Comparison of ENCODE assay signal across 8 cellular contexts in genomic region chr15:101121511-101122090, GRCh38.
DNase-seq lines count a peak whose midpoint lies in the region; ATAC-seq and TF ChIP-seq lines count a peak whose summit lies in the region.

No MANE protein-coding gene starts in this region.

- CTCF ChIA-PET in AG04449 (lab: Yijun Ruan, JAX): interaction anchor here (0.8 to 3.6 kb wide), 13 partner anchors 10 to 137 kb away, joined by 3 to 23 read pairs (median 4); partner anchors contain the start of gene CHSY1
- CTCF ChIA-PET in activated CD4-positive, alpha-beta memory T cell treated with anti-CD3 and anti-CD28 coated beads for 36 hours (lab: Charles Lee): interaction anchor here (0.8 to 1.4 kb wide), 2 partner anchors 130 to 137 kb away, joined by 3 to 6 read pairs; partner anchors contain the start of gene CHSY1
- CTCF ChIA-PET in naive thymus-derived CD4-positive, alpha-beta T cell (lab: Charles Lee): interaction anchor here (0.7 to 0.9 kb wide), 2 partner anchors 8 to 183 kb away, joined by 3 to 6 read pairs; no protein-coding TSS in a partner anchor

- H3K9me3 Mint-ChIP-seq in activated CD4-positive, alpha-beta memory T cell treated with anti-CD3 and anti-CD28 coated beads for 36 hours: no peaks in the 10 kb centered on the region
- no peaks in the 10 kb centered on the region for H3K9me3 Mint-ChIP-seq in naive thymus-derived CD4-positive, alpha-beta T cell

- no peak overlapping the region for H3K27ac Mint-ChIP-seq in activated CD4-positive, alpha-beta memory T cell treated with anti-CD3 and anti-CD28 coated beads for 36 hours
- H3K27ac Mint-ChIP-seq in naive thymus-derived CD4-positive, alpha-beta T cell: peak overlapping the region in 5 of 9 donors; percentile 46 to 76 (median 66)

- peak; percentile 77 for ATAC-seq in GM19397 (IDR thresholded peaks at IDR 0.05; ENCODE audit: unreplicated experiment)
- ATAC-seq in naive thymus-derived CD4-positive, alpha-beta T cell: peak; percentile 79

- H3K4me3 Mint-ChIP-seq in activated CD4-positive, alpha-beta memory T cell treated with anti-CD3 and anti-CD28 coated beads for 36 hours: no peak overlapping the region
- H3K4me3 Mint-ChIP-seq in naive thymus-derived CD4-positive, alpha-beta T cell: peak overlapping the region in 7 of 10 donors; percentile 41 to 85 (median 72)

- TF ChIP-seq CTCF in AG04449 (IDR thresholded peaks at IDR 0.05; ENCODE audit: insufficient read depth, low read length, missing control alignments) (peak; percentile 58), tibial artery (IDR thresholded peaks at IDR 0.05) (peak in 1 of 2 experiments; percentile 23)

- H3K4me1 ChIP-seq in naive thymus-derived CD4-positive, alpha-beta T cell (ENCODE audit: control insufficient read depth in 2 of 2, insufficient read depth in 2 of 2, low read length in 2 of 2): peaks cover 8 to 9% of the 10 kb centered on the region in 2 donors
- peaks cover 0 to 31% (median 26%) of the 10 kb centered on the region in 4 donors for H3K4me1 ChIP-seq in tibial artery

- in situ Hi-C loops in KBM-7 (cut with MboI; ENCODE audit: low pct_unique_long_range_greater_than_20kb, low sequenced_read_pairs): no loop called here

- H3K27ac ChIP-seq in naive thymus-derived CD4-positive, alpha-beta T cell (ENCODE audit: low read depth, low read length): no peak overlapping the region
- peak overlapping the region; percentile 81 to 82 for H3K27ac ChIP-seq in tibial artery

- H3K4me1 Mint-ChIP-seq in activated CD4-positive, alpha-beta memory T cell treated with anti-CD3 and anti-CD28 coated beads for 36 hours (ENCODE audit: low read depth): peaks cover 34% of the 10 kb centered on the region
- H3K4me1 Mint-ChIP-seq in naive thymus-derived CD4-positive, alpha-beta T cell: peaks cover 20 to 47% (median 24%) of the 10 kb centered on the region in 7 donors

- H3K27me3 Mint-ChIP-seq in activated CD4-positive, alpha-beta memory T cell treated with anti-CD3 and anti-CD28 coated beads for 36 hours: no peaks in the 10 kb centered on the region
- no peaks in the 10 kb centered on the region for H3K27me3 Mint-ChIP-seq in naive thymus-derived CD4-positive, alpha-beta T cell

- H3K27me3 ChIP-seq in naive thymus-derived CD4-positive, alpha-beta T cell (ENCODE audit: control insufficient read depth in 2 of 2, insufficient read depth in 2 of 2, low read length in 2 of 2): no peaks in the 10 kb centered on the region
- no peaks in the 10 kb centered on the region for H3K27me3 ChIP-seq in tibial artery

- no peak for DNase-seq in AG04449 (ENCODE audit: low read depth, low spot score)
- peak; percentile 68 for DNase-seq in KBM-7
- peak; percentile 53 for DNase-seq in activated CD4-positive, alpha-beta memory T cell treated with anti-CD3 and anti-CD28 coated beads for 36 hours
- peak; percentile 52 for DNase-seq in fibroblast of gingiva (ENCODE audit: low read depth)
- DNase-seq in naive thymus-derived CD4-positive, alpha-beta T cell: peak in 6 of 9 donors; percentile 12 to 50 (median 31)
- peak; percentile 69 to 87 for DNase-seq in tibial artery
- DNase-seq in COLO829 (ENCODE audit: low spot score): no peak

- H3K36me3 ChIP-seq in naive thymus-derived CD4-positive, alpha-beta T cell (ENCODE audit: control insufficient read depth in 2 of 3, insufficient read depth in 3 of 3, low read length in 3 of 3): no peaks in the 10 kb centered on the region
- H3K36me3 ChIP-seq in tibial artery: no peaks in the 10 kb centered on the region

- no peaks in the 10 kb centered on the region for H3K9me3 ChIP-seq in naive thymus-derived CD4-positive, alpha-beta T cell (ENCODE audit: control insufficient read depth in 2 of 3, low read length in 3 of 3)
- no peaks in the 10 kb centered on the region for H3K9me3 ChIP-seq in tibial artery

- H3K4me3 ChIP-seq in AG04449 (ENCODE audit: low read depth, low read length) (peak overlapping the region; percentile 38), tibial artery (peak overlapping the region; percentile 32 to 46)
- no peak overlapping the region for H3K4me3 ChIP-seq in naive thymus-derived CD4-positive, alpha-beta T cell (ENCODE audit: low read length)

- H3K36me3 Mint-ChIP-seq in activated CD4-positive, alpha-beta memory T cell treated with anti-CD3 and anti-CD28 coated beads for 36 hours: no peaks in the 10 kb centered on the region
- peaks cover 0 to 12% (median 0%) of the 10 kb centered on the region in 5 donors for H3K36me3 Mint-ChIP-seq in naive thymus-derived CD4-positive, alpha-beta T cell

- intact Hi-C loops in activated CD4-positive, alpha-beta memory T cell treated with anti-CD3 and anti-CD28 coated beads for 36 hours (cut with micrococcal nuclease): no loop called here
- intact Hi-C loops in naive thymus-derived CD4-positive, alpha-beta T cell (cut with micrococcal nuclease): loop anchor here (1.0 kb wide), 1 partner anchor 137 kb away; no protein-coding TSS in a partner anchor
- intact Hi-C loops in tibial artery (cut with DNase I; ENCODE audit: low total_unique reads): loop anchor here (10.0 kb wide), 1 partner anchor 133 kb away; the partner anchor contains the start of gene CHSY1

- POLR2A ChIA-PET in AG04449 (lab: Yijun Ruan, JAX): interaction anchor here (0.6 kb wide), 1 partner anchor 131 kb away, joined by 3 read pairs; no protein-coding TSS in a partner anchor
- POLR2A ChIA-PET in activated CD4-positive, alpha-beta memory T cell treated with anti-CD3 and anti-CD28 coated beads for 36 hours (lab: Charles Lee): no interaction called here
- POLR2A ChIA-PET in naive thymus-derived CD4-positive, alpha-beta T cell (lab: Charles Lee): no interaction called here

Comparison
In these comparisons a context has a peak if more than half of its experiments do, and no peak if none do; other contexts are left out.
1. DNase-seq: peak in KBM-7 (single experiment), activated CD4-positive, alpha-beta memory T cell treated with anti-CD3 and anti-CD28 coated beads for 36 hours (single experiment), fibroblast of gingiva (single experiment), naive thymus-derived CD4-positive, alpha-beta T cell (6 of 9) and tibial artery (2 of 2); none in AG04449 (single experiment) and COLO829 (single experiment).